ENCODE assay signal across 8 cellular contexts in the genomic region with DNA sequence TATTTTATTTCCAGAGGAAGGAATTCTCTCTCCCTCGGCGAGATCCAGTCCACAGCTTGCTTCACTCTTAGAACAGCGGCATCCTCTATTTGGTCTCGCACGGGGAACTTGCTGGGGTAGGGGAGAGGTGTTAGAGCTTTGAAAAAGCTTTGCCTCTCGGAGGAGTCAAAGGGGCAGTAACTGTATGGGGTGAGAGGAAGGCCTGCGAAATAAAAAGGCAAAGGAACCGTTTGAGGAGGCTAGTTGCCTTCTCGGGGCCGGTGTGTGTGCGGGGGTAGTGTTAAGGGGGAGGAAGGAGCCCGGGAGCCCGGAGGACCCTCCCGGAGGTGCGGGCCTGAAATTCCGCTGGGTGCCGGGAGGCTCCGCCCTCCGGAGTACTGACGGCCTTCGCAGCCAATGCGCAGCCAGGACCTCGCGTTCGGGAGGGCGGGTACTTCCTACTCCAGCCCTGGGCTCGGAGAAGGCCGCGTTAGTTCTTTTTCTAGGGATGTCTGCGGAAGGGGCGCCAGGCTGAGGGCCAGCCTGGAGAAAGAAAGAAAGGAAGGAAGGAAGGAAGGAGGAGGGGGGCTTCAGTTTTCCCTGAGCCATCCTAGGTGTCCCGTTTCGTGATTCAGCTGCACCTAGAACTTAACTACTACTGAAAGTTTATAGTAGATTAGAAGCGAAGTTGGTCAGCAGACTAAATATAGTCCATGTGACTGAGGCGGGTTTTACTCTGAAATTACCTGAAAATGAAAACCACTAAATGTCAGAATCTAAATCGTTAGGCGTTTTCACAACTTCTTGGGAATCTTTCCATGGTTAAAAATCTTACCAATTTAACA. TPM values are rescaled to one million over a fixed set of nuclear protein-coding genes. Genes with fewer than 3 reads are reported as not detected.
A peak's percentile ranks its signal among the peaks of the same experiment; 100 is the strongest.
DNase-seq lines count a peak whose midpoint lies in the region; ATAC-seq and TF ChIP-seq lines count a peak whose summit lies in the region.

No MANE protein-coding gene starts in this region.

- peaks cover 28% of the 10 kb centered on the region for H3K4me1 Mint-ChIP-seq in activated CD4-positive, alpha-beta T cell treated with anti-CD3 and anti-CD28 coated beads, Interleukin-2, amount 10 ng/mL, durations not matched to agents 24 days and 14 days

- no peaks in the 10 kb centered on the region for H3K9me3 ChIP-seq in left lung

- no peaks in the 10 kb centered on the region for H3K27me3 ChIP-seq in left lung

- H3K27ac ChIP-seq in C4-2B (peak overlapping the region; percentile 92), left lung (peak overlapping the region; percentile 94 to 100)

- H3K4me3 Mint-ChIP-seq in activated CD4-positive, alpha-beta T cell treated with anti-CD3 and anti-CD28 coated beads, Interleukin-2, amount 10 ng/mL, durations not matched to agents 24 days and 14 days = peak overlapping the region; percentile 97

- peak overlapping the region; percentile 69 to 71 for H3K4me3 ChIP-seq in left lung

- peaks cover 3% of the 10 kb centered on the region for H3K36me3 Mint-ChIP-seq in activated CD4-positive, alpha-beta T cell treated with anti-CD3 and anti-CD28 coated beads, Interleukin-2, amount 10 ng/mL, durations not matched to agents 24 days and 14 days (ENCODE audit: low read depth)

- intact Hi-C loops in activated CD4-positive, alpha-beta T cell treated with anti-CD3 and anti-CD28 coated beads, Interleukin-2, amount 10 ng/mL, durations not matched to agents 24 days and 14 days (cut with micrococcal nuclease) = loop anchor here (1.0 to 5.0 kb wide), 9 partner anchors 8 to 1012 kb away; a partner anchor contains a TSS
- intact Hi-C loops in left lung (cut with DNase I) = no loop called here

- H3K36me3 ChIP-seq in left lung = no peaks in the 10 kb centered on the region

- no peaks in the 10 kb centered on the region for H3K9me3 Mint-ChIP-seq in activated CD4-positive, alpha-beta T cell treated with anti-CD3 and anti-CD28 coated beads, Interleukin-2, amount 10 ng/mL, durations not matched to agents 24 days and 14 days

- peak; percentile 69 for DNase-seq in NCI-H526 treated with DMSO at 0.1 percent for 48 hours (lab: John Stamatoyannopoulos, UW)
- DNase-seq in activated CD4-positive, alpha-beta T cell treated with anti-CD3 and anti-CD28 coated beads, Interleukin-2, amount 10 ng/mL, durations not matched to agents 24 days and 14 days = peak; percentile 96
- DNase-seq in cortex of kidney (lab: John Stamatoyannopoulos, UW) = peak; percentile 19
- DNase-seq in left lung = peak; percentile 94 to 97
- peak; percentile 78 for DNase-seq in stimulated activated CD4-positive, alpha-beta T cell treated with anti-CD3 and anti-CD28 coated beads, Interleukin-2, amount 100 ng/mL, for 4 hours (ENCODE audit: low read depth)

- H3K27ac Mint-ChIP-seq in activated CD4-positive, alpha-beta T cell treated with anti-CD3 and anti-CD28 coated beads, Interleukin-2, amount 10 ng/mL, durations not matched to agents 24 days and 14 days = peak overlapping the region; percentile 95

- H3K27me3 Mint-ChIP-seq in activated CD4-positive, alpha-beta T cell treated with anti-CD3 and anti-CD28 coated beads, Interleukin-2, amount 10 ng/mL, durations not matched to agents 24 days and 14 days = no peaks in the 10 kb centered on the region

- TF ChIP-seq CTCF in C4-2B (conservative IDR thresholded peaks at IDR 0.05) (no peak), left lung (IDR thresholded peaks at IDR 0.05) (no peak)

- peaks cover 9 to 43% of the 10 kb centered on the region in 2 donors for H3K4me1 ChIP-seq in left lung

- ATAC-seq in GM19395 (IDR thresholded peaks at IDR 0.05; ENCODE audit: unreplicated experiment) (peak; percentile 64), HG03521 (IDR thresholded peaks at IDR 0.05; ENCODE audit: unreplicated experiment) (peak; percentile 69), left lung (peak; percentile 85)

RNA-seq across cellular contexts. Expression of a gene that starts 2.2 kb away (rescaled TPM):
- 61.4 and 69.2 TPM in 2 replicates for total RNA-seq in activated CD4-positive, alpha-beta T cell treated with anti-CD3 and anti-CD28 coated beads, Interleukin-2, amount 10 ng/mL, durations not matched to agents 24 days and 14 days
- total RNA-seq in left lung = 100 to 1,000 TPM in 1 of 2 donors, 10 to 100 TPM in 1; 82.6 to 102 TPM

Comparison
In these comparisons a context has a peak if more than half of its experiments do, and no peak if none do; other contexts are left out.
1. Peak in every context shown above with its lines: DNase-seq, ATAC-seq, H3K4me3 ChIP-seq and H3K27ac ChIP-seq.
2. DNase-seq: peak in every context shown above with its lines; median percentile 96 in activated CD4-positive, alpha-beta T cell treated with anti-CD3 and anti-CD28 coated beads, Interleukin-2, amount 10 ng/mL, durations not matched to agents 24 days and 14 days; 96 in left lung; 78 in stimulated activated CD4-positive, alpha-beta T cell treated with anti-CD3 and anti-CD28 coated beads, Interleukin-2, amount 100 ng/mL, for 4 hours; 69 in NCI-H526 treated with DMSO at 0.1 percent for 48 hours; 19 in cortex of kidney.